In the genomic region with DNA sequence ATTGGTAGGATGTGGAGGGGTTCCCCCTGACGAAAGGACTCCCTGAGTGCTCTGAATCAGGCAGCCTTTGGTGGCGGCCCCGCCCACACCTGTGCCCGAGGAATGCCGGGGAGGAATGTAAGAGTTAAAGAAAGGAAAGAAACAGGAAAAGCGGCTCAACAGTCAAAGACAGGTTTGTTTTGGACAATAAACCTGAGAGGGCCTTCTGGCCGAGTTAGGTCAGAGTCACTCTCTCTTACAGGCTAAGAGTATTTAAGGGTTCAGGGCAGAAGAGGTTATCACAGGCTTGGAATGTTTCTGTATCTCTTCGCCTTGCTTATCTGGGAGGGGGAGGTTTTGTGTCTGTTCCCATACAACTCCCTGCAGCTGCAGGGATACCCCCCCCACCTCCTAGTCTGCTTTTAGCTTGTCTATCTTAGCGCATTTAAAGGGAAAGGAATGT, we compare ENCODE assay signal across 16 cellular contexts. TPM values are rescaled to one million over a fixed set of nuclear protein-coding genes. Genes with fewer than 3 reads are reported as not detected.
A peak's percentile ranks its signal among the peaks of the same experiment; 100 is the strongest.
DNase-seq lines count a peak whose midpoint lies in the region; ATAC-seq, FAIRE-seq and TF ChIP-seq lines count a peak whose summit lies in the region.
"Had no signal": no experiment of that assay in that cellular context is flagged by ENCODE, and none has a peak within 500 bp of the region (broad histone marks: within the 10 kb centered on the region; RNA-seq: fewer than 3 reads in every experiment).

No MANE protein-coding gene starts in this region.

- H3K36me3 Mint-ChIP-seq in chondrocyte (ENCODE audit: low read depth) (peaks cover 29% of the 10 kb centered on the region), osteocyte (ENCODE audit: unreplicated experiment) (peaks cover 40% of the 10 kb centered on the region)
- H3K36me3 Mint-ChIP-seq in activated T-cell treated with anti-CD3 and anti-CD28 coated beads, Interleukin-2, amount 50 U/mL, for 72 hours (ENCODE audit: insufficient read depth in 2 of 2) = peaks cover 11 to 34% of the 10 kb centered on the region in 2 donors

- H3K9me3 Mint-ChIP-seq in chondrocyte (ENCODE audit: low read depth) (peaks cover 3% of the 10 kb centered on the region), osteocyte (ENCODE audit: unreplicated experiment) (no peaks in the 10 kb centered on the region)
- H3K9me3 Mint-ChIP-seq in stimulated activated naive CD8-positive, alpha-beta T cell treated with anti-CD3 and anti-CD28 coated beads, Interleukin-15, amount 100 ng/mL, for 72 hours = no peaks in the 10 kb centered on the region
- H3K9me3 Mint-ChIP-seq in activated T-cell treated with anti-CD3 and anti-CD28 coated beads, Interleukin-2, amount 50 U/mL, for 72 hours = peaks cover 0 to 2% of the 10 kb centered on the region in 2 donors

- H3K9ac ChIP-seq in iPS-18a (ENCODE audit: low read length) = peak overlapping the region; percentile 39

- TF ChIP-seq CTCF in chondrocyte (IDR thresholded peaks at IDR 0.05) (no peak), osteocyte (IDR thresholded peaks at IDR 0.05) (no peak)

- peak overlapping the region; percentile 11 for H3K4me3 ChIP-seq in iPS-18a (ENCODE audit: low read length)
- H3K4me3 ChIP-seq: gastroesophageal sphincter, psoas muscle had no signal

- no peak for TF ChIP-seq POLR2A in GM12892 (IDR thresholded peaks at IDR 0.05; ENCODE audit: low read depth, low read length)

- peak overlapping the region; percentile 37 for H3K27ac Mint-ChIP-seq in chondrocyte (ENCODE audit: unreplicated experiment)
- H3K27ac Mint-ChIP-seq in osteocyte (ENCODE audit: unreplicated experiment) = no peak overlapping the region
- no peak overlapping the region for H3K27ac Mint-ChIP-seq in stimulated activated naive CD8-positive, alpha-beta T cell treated with anti-CD3 and anti-CD28 coated beads, Interleukin-15, amount 100 ng/mL, for 72 hours
- H3K27ac Mint-ChIP-seq in activated T-cell treated with anti-CD3 and anti-CD28 coated beads, Interleukin-2, amount 50 U/mL, for 72 hours = no peak overlapping the region
- H3K27ac Mint-ChIP-seq: activated naive CD8-positive, alpha-beta T cell had no signal

- H3K4me1 ChIP-seq in iPS-18a (ENCODE audit: control insufficient read depth, low read depth, low read length) = peaks cover 4% of the 10 kb centered on the region
- H3K4me1 ChIP-seq: gastroesophageal sphincter, psoas muscle had no signal

- FAIRE-seq in GM19239 (lab: Jason Lieb, UNC) = no peak
- no peak for FAIRE-seq in GM12892 (lab: Jason Lieb, UNC)

- peaks cover 3% of the 10 kb centered on the region for H3K4me1 Mint-ChIP-seq in chondrocyte (ENCODE audit: low read depth)
- no peaks in the 10 kb centered on the region for H3K4me1 Mint-ChIP-seq in osteocyte (ENCODE audit: unreplicated experiment)
- H3K4me1 Mint-ChIP-seq in stimulated activated naive CD8-positive, alpha-beta T cell treated with anti-CD3 and anti-CD28 coated beads, Interleukin-15, amount 100 ng/mL, for 72 hours = no peaks in the 10 kb centered on the region
- no peaks in the 10 kb centered on the region for H3K4me1 Mint-ChIP-seq in activated T-cell treated with anti-CD3 and anti-CD28 coated beads, Interleukin-2, amount 50 U/mL, for 72 hours (ENCODE audit: low read depth)

- H3K27me3 ChIP-seq in iPS-18a (ENCODE audit: control insufficient read depth, insufficient read depth, low read length) = no peaks in the 10 kb centered on the region
- H3K27me3 ChIP-seq: gastroesophageal sphincter had no signal

- DNase-seq in HT-29 (ENCODE audit: low spot score) (peak; percentile 20), chondrocyte (ENCODE audit: low spot score) (no peak), osteocyte (ENCODE audit: extremely low spot score, unreplicated experiment) (peak; percentile 66), GM19239 (ENCODE audit: insufficient read length, low spot score) (no peak), GM12892 (ENCODE audit: insufficient read length) (no peak)
- no peak for DNase-seq in stimulated activated naive CD8-positive, alpha-beta T cell treated with anti-CD3 and anti-CD28 coated beads, Interleukin-15, amount 100 ng/mL, for 72 hours
- no peak for DNase-seq in activated T-cell treated with anti-CD3 and anti-CD28 coated beads, Interleukin-2, amount 50 U/mL, for 72 hours
- DNase-seq: NCI-H1105; NCI-H446 treated with DMSO at 0.1 percent for 48 hours; psoas muscle; stimulated activated CD4-positive, alpha-beta T cell treated with anti-CD3 and anti-CD28 coated beads, Interleukin-2, amount 100 ng/mL, for 24 hours; T1000 had no signal

- no peak for ATAC-seq in stimulated activated naive CD8-positive, alpha-beta T cell treated with anti-CD3 and anti-CD28 coated beads, Interleukin-15, amount 100 ng/mL, for 72 hours
- no peak for ATAC-seq in activated T-cell treated with anti-CD3 and anti-CD28 coated beads, Interleukin-2, amount 50 U/mL, for 72 hours (replicated peaks in 1 of 2)
- ATAC-seq: gastroesophageal sphincter, Panc1, psoas muscle had no signal

- H3K36me3 ChIP-seq in iPS-18a (ENCODE audit: control insufficient read depth, low read depth, low read length) = peaks cover 42% of the 10 kb centered on the region

- H3K4me3 Mint-ChIP-seq in chondrocyte (ENCODE audit: unreplicated experiment) = no peak overlapping the region
- no peak overlapping the region for H3K4me3 Mint-ChIP-seq in osteocyte (ENCODE audit: unreplicated experiment)
- H3K4me3 Mint-ChIP-seq in stimulated activated naive CD8-positive, alpha-beta T cell treated with anti-CD3 and anti-CD28 coated beads, Interleukin-15, amount 100 ng/mL, for 72 hours = no peak overlapping the region
- no peak overlapping the region for H3K4me3 Mint-ChIP-seq in activated T-cell treated with anti-CD3 and anti-CD28 coated beads, Interleukin-2, amount 50 U/mL, for 72 hours
- H3K4me3 Mint-ChIP-seq: activated naive CD8-positive, alpha-beta T cell had no signal

- H3K27me3 Mint-ChIP-seq in chondrocyte (ENCODE audit: low read depth) (no peaks in the 10 kb centered on the region), osteocyte (ENCODE audit: unreplicated experiment) (no peaks in the 10 kb centered on the region)
- no peaks in the 10 kb centered on the region for H3K27me3 Mint-ChIP-seq in stimulated activated naive CD8-positive, alpha-beta T cell treated with anti-CD3 and anti-CD28 coated beads, Interleukin-15, amount 100 ng/mL, for 72 hours
- no peaks in the 10 kb centered on the region for H3K27me3 Mint-ChIP-seq in activated T-cell treated with anti-CD3 and anti-CD28 coated beads, Interleukin-2, amount 50 U/mL, for 72 hours (ENCODE audit: low read depth)
- H3K27me3 Mint-ChIP-seq: activated naive CD8-positive, alpha-beta T cell had no signal

- H3K9me3 ChIP-seq in iPS-18a (ENCODE audit: control insufficient read depth, low read depth, low read length) = no peaks in the 10 kb centered on the region
- H3K9me3 ChIP-seq: gastroesophageal sphincter, psoas muscle had no signal

- H3K27ac ChIP-seq in iPS-18a (ENCODE audit: low read length) = peak overlapping the region; percentile 26
- H3K27ac ChIP-seq: gastroesophageal sphincter, psoas muscle had no signal

RNA-seq across cellular contexts. Expression of a gene that starts 32.9 kb away (rescaled TPM):
- 37.5 and 54.7 TPM in 2 replicates for total RNA-seq in HT-29 (2014; rRNA removed; shearing (Covaris generic))
- total RNA-seq in chondrocyte (153 to 171 TPM (median 170 TPM) in 3 replicates), osteocyte (116 and 118 TPM in 2 replicates)
- 64.4 TPM for polyA plus RNA-seq in GM12892 (2012; ENCODE audit: missing spikeins)
- total RNA-seq in activated T-cell treated with anti-CD3 and anti-CD28 coated beads, Interleukin-2, amount 50 U/mL, for 72 hours = 100 to 1,000 TPM; 111 to 127 TPM

RNA-seq across cellular contexts. Expression of a gene that starts 38.2 kb away (rescaled TPM):
- total RNA-seq in HT-29 (2014; rRNA removed; shearing (Covaris generic)) = 0.41 and 0.94 TPM in 2 replicates
- total RNA-seq in chondrocyte (0.58 to 1.6 TPM (median 1.4 TPM) in 3 replicates), osteocyte (0.31 and 0.48 TPM in 2 replicates)
- 4.7 TPM for polyA plus RNA-seq in GM12892 (2012; ENCODE audit: missing spikeins)
- total RNA-seq in activated T-cell treated with anti-CD3 and anti-CD28 coated beads, Interleukin-2, amount 50 U/mL, for 72 hours = 100 to 1,000 TPM; 267 to 353 TPM

RNA-seq across cellular contexts. Expression of a gene that starts 51.7 kb away (rescaled TPM):
- total RNA-seq in HT-29 (2014; rRNA removed; shearing (Covaris generic)) = 15.4 and 15.8 TPM in 2 replicates
- total RNA-seq in chondrocyte (39.0 to 42.2 TPM (median 41.6 TPM) in 3 replicates), osteocyte (33.2 and 33.5 TPM in 2 replicates)
- 6.9 TPM for polyA plus RNA-seq in GM12892 (2012; ENCODE audit: missing spikeins)
- total RNA-seq in activated T-cell treated with anti-CD3 and anti-CD28 coated beads, Interleukin-2, amount 50 U/mL, for 72 hours = 10 to 100 TPM; 12.9 to 14.1 TPM

Comparison
In these comparisons a context has a peak if more than half of its experiments do, and no peak if none do; other contexts are left out.
1. DNase-seq: peak in HT-29 (single experiment) and osteocyte (single experiment); none in chondrocyte (single experiment), GM19239 (single experiment), GM12892 (single experiment), stimulated activated naive CD8-positive, alpha-beta T cell treated with anti-CD3 and anti-CD28 coated beads, Interleukin-15, amount 100 ng/mL, for 72 hours (0 of 2) and activated T-cell treated with anti-CD3 and anti-CD28 coated beads, Interleukin-2, amount 50 U/mL, for 72 hours (0 of 2).
2. RNA of a gene that starts 38.2 kb away (total RNA-seq): 267 to 353 TPM in activated T-cell treated with anti-CD3 and anti-CD28 coated beads, Interleukin-2, amount 50 U/mL, for 72 hours; 0.58 to 1.6 TPM in chondrocyte, 0.31 to 0.48 TPM in osteocyte and 0.41 to 0.94 TPM in HT-29; every median in the first group is over 100 times any median in the second.